Comparison of ENCODE assay signal across 8 cellular contexts in genomic region chr14:63642656-63643382, GRCh38. TPM values are rescaled to one million over a fixed set of nuclear protein-coding genes. Genes with fewer than 3 reads are reported as not detected.
DNase-seq lines count a peak whose midpoint lies in the region; TF ChIP-seq lines count a peak whose summit lies in the region.

No MANE protein-coding gene starts in this region.

- DNase-seq in GM12865 (ENCODE audit: low read depth) (no peak), OCI-M1 (lab: John Stamatoyannopoulos, UW) (peak; percentile 49), epithelial cell of esophagus (ENCODE audit: low read depth) (peak; percentile 7), prostate gland (ENCODE audit: low spot score) (no peak), DMS79 treated with DMSO at 0.1 percent for 48 hours (lab: John Stamatoyannopoulos, UW) (no peak), head of caudate nucleus (no peak), NCI-H2196 (lab: John Stamatoyannopoulos, UW; ENCODE audit: unreplicated experiment) (no peak)
- DNase-seq in NK-92 treated with Interleukin-12 subunit alpha and Interleukin-12 subunit beta, amount 100 ng/mL, for 24 hours (lab: John Stamatoyannopoulos, UW): no peak

- WGBS in prostate gland: 68% methylated on average over 8 of the region's 8 CpGs

- intact Hi-C loops in prostate gland (cut with DNase I): loop anchor here (5.0 kb wide), 3 partner anchors 84 to 251 kb away; partner anchors contain the start of genes PPP2R5E and SGPP1
- intact Hi-C loops in head of caudate nucleus (cut with DNase I): loop anchor here (5.0 to 10.0 kb wide), 2 partner anchors 84 to 98 kb away; partner anchors contain the start of genes PPP2R5E and SGPP1

- H3K27me3 ChIP-seq in prostate gland (replicated peaks; ENCODE audit: insufficient read depth): no peaks in the 10 kb centered on the region

- H3K36me3 ChIP-seq in prostate gland: no peaks in the 10 kb centered on the region

- H3K27ac ChIP-seq in prostate gland: peak overlapping the region; percentile 95 to 96

- no peaks in the 10 kb centered on the region for H3K9me3 ChIP-seq in prostate gland

- no peak for TF ChIP-seq POLR2A in prostate gland (IDR thresholded peaks at IDR 0.05)

- peaks cover 2% of the 10 kb centered on the region for H3K4me1 ChIP-seq in prostate gland (replicated peaks)

- TF ChIP-seq CTCF in GM12865 (IDR thresholded peaks at IDR 0.05; ENCODE audit: insufficient read depth, low read depth, low read length, missing control alignments) (no peak), epithelial cell of esophagus (IDR thresholded peaks at IDR 0.05; ENCODE audit: insufficient read depth, low read depth, low read length, missing control alignments) (no peak), prostate gland (IDR thresholded peaks at IDR 0.05) (no peak)

- peak overlapping the region; percentile 78 for H3K4me3 ChIP-seq in GM12865 (ENCODE audit: low read depth, low read length)
- H3K4me3 ChIP-seq in epithelial cell of esophagus (ENCODE audit: low read length): peak overlapping the region; percentile 83
- peak overlapping the region; percentile 49 to 53 for H3K4me3 ChIP-seq in prostate gland

RNA-seq across cellular contexts. Expression of gene WDR89, which starts 1.1 kb away (rescaled TPM):
- 1 to 10 TPM; 4.9 to 8.9 TPM for total RNA-seq in prostate gland

Comparison
In these comparisons a context has a peak if more than half of its experiments do, and no peak if none do; other contexts are left out.
1. DNase-seq: peak in OCI-M1 (single experiment) and epithelial cell of esophagus (single experiment); none in GM12865 (single experiment), prostate gland (single experiment), DMS79 treated with DMSO at 0.1 percent for 48 hours (single experiment), NK-92 treated with Interleukin-12 subunit alpha and Interleukin-12 subunit beta, amount 100 ng/mL, for 24 hours (single experiment), head of caudate nucleus (0 of 42) and NCI-H2196 (single experiment).
2. Peak in every context shown above with its lines, with median percentiles within 50 percentile points of each other: H3K4me3 ChIP-seq.